ENCODE assay signal across 15 cellular contexts in the genomic region with DNA sequence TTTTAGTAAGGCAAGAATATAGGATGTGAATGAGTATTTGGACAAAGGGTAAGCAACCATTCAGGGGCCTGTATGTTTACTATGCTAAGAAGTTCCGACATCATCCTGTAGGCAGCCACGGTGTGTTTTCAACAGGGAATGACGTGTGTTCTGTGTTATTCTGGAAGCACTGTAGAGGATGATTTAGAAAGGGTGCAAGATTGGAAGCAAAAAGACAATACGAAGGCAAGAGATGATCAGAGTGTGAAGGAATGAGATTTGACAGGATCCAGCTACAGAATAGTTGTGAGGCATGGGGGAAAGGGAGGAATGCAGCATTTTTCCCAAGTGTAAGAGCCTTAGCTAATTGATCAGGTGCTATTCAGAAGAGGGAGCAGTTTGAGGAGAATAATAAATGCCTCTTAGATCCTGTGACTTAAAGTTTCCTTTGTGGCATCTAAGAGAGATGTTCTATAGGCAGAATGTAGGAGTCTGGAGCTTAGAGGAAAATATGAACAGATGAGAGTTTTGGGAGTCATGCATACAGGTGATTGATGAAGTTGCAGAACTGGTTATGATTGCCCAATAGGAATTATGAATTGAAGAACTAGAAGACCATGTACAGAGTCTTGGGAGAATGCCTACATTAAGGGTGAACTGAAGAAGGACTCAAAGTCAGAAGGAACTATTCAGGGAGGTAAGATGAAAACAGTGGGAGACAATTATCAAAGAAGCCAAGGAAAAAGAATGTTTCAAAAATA. TPM values are rescaled to one million over a fixed set of nuclear protein-coding genes. Genes with fewer than 3 reads are reported as not detected.
DNase-seq lines count a peak whose midpoint lies in the region; ATAC-seq and TF ChIP-seq lines count a peak whose summit lies in the region.
"Had no signal": no experiment of that assay in that cellular context is flagged by ENCODE, and none has a peak within 500 bp of the region (broad histone marks: within the 10 kb centered on the region; RNA-seq: fewer than 3 reads in every experiment).

No MANE protein-coding gene starts in this region.

- intact Hi-C loops in psoas muscle (cut with DNase I), result loop anchor here in 1 of 2 donors (10.0 kb wide), 1 partner anchor 224 kb away; no protein-coding TSS in a partner anchor

- 43 to 57% (median 52%) methylated on average over 4 of the region's 4 CpGs for WGBS in psoas muscle, 3 donors

- no peak for DNase-seq in T-helper 2 cell treated with Interferon-gamma antibody and Interleukin-4, amounts not matched to agents 5 μg/mL and 100 μg/mL, for 36 hours (ENCODE audit: low spot score)
- DNase-seq in T-helper 2 cell (no peak), psoas muscle (no peak), ACHN (no peak)
- no peak for DNase-seq in stimulated activated naive CD4-positive, alpha-beta T cell (lab: John Stamatoyannopoulos, UW)
- DNase-seq: GDM1, HCEC 1CT, NCI-H1417 treated with DMSO at 0.1 percent for 48 hours, right cardiac atrium, WERI-Rb-1 had no signal

- H3K4me2 ChIP-seq in SU-DHL-6 (ENCODE audit: low read depth, low read length, poor library complexity, severe bottlenecking), result peak overlapping the region; percentile 66

- peak overlapping the region; percentile 91 for H3K4me3 Mint-ChIP-seq in T-helper 2 cell treated with Interferon-gamma antibody and Interleukin-4, amounts not matched to agents 5 μg/mL and 100 μg/mL, for 36 hours

- H3K4me1 ChIP-seq in endocrine pancreas (ENCODE audit: control insufficient read depth, insufficient read depth, low read length) (peaks cover 10% of the 10 kb centered on the region), psoas muscle (peaks cover 57% of the 10 kb centered on the region)

- H3F3A ChIP-seq in SU-DHL-6 (ENCODE audit: insufficient read depth), result peaks cover 3% of the 10 kb centered on the region; the same call in 1 of the 2 replicates

- H3K27me3 Mint-ChIP-seq in T-helper 2 cell treated with Interferon-gamma antibody and Interleukin-4, amounts not matched to agents 5 μg/mL and 100 μg/mL, for 36 hours (ENCODE audit: low read depth), result no peaks in the 10 kb centered on the region

- H3K79me2 ChIP-seq in SU-DHL-6 (ENCODE audit: insufficient read depth, low read length), result peaks cover 62% of the 10 kb centered on the region

- no peak for ATAC-seq in psoas muscle
- ATAC-seq in HG03135 (IDR thresholded peaks at IDR 0.05; ENCODE audit: unreplicated experiment), result no peak
- ATAC-seq: Panc1, right cardiac atrium had no signal

- H3K9me3 ChIP-seq in SU-DHL-6 (ENCODE audit: insufficient read depth, low read length) (no peaks in the 10 kb centered on the region), endocrine pancreas (ENCODE audit: control insufficient read depth, low read length) (no peaks in the 10 kb centered on the region), psoas muscle (no peaks in the 10 kb centered on the region)
- H3K9me3 ChIP-seq: esophagus muscularis mucosa had no signal

- H3K36me3 Mint-ChIP-seq in T-helper 2 cell treated with Interferon-gamma antibody and Interleukin-4, amounts not matched to agents 5 μg/mL and 100 μg/mL, for 36 hours (ENCODE audit: low read depth), result peaks cover 42% of the 10 kb centered on the region

- in situ Hi-C loops in ACHN (cut with HindIII; ENCODE audit: low pct_ligation_motif_present, low pct_unique_long_range_greater_than_20kb, low sequenced_read_pairs), result no loop called here

- peak overlapping the region; percentile 8 for H3K27ac Mint-ChIP-seq in T-helper 2 cell treated with Interferon-gamma antibody and Interleukin-4, amounts not matched to agents 5 μg/mL and 100 μg/mL, for 36 hours

- H3K9ac ChIP-seq in SU-DHL-6 (ENCODE audit: low read length), result peak overlapping the region; percentile 88; the same call in 1 of the 2 replicates
- H3K9ac ChIP-seq in endocrine pancreas (ENCODE audit: control insufficient read depth, insufficient read depth, low read length), result no peak overlapping the region

- H3K27me3 ChIP-seq in SU-DHL-6 (ENCODE audit: low read length) (no peaks in the 10 kb centered on the region), endocrine pancreas (ENCODE audit: control insufficient read depth, insufficient read depth, low read length) (no peaks in the 10 kb centered on the region), psoas muscle (ENCODE audit: insufficient read depth in 3 of 3, low read length in 2 of 3) (no peaks in the 10 kb centered on the region)
- H3K27me3 ChIP-seq: esophagus muscularis mucosa had no signal

- peaks cover 34% of the 10 kb centered on the region for H3K36me3 ChIP-seq in SU-DHL-6 (ENCODE audit: low read length)
- no peaks in the 10 kb centered on the region for H3K36me3 ChIP-seq in endocrine pancreas (ENCODE audit: control insufficient read depth, insufficient read depth, low read length)
- H3K36me3 ChIP-seq in psoas muscle (ENCODE audit: insufficient read depth in 1 of 2, low read depth in 1 of 2), result peaks cover 3 to 22% of the 10 kb centered on the region in 2 donors

- H3K9me2 ChIP-seq in SU-DHL-6 (replicated peaks; ENCODE audit: insufficient read depth, low read length), result no peaks in the 10 kb centered on the region

- H3K4me3 ChIP-seq in SU-DHL-6 (ENCODE audit: insufficient read depth, low read length, poor library complexity, severe bottlenecking), result no peak overlapping the region
- H3K4me3 ChIP-seq in endocrine pancreas (ENCODE audit: control insufficient read depth, insufficient read depth, low read length), result peak overlapping the region; percentile 63
- peak overlapping the region; percentile 8 for H3K4me3 ChIP-seq in psoas muscle

- H4K20me1 ChIP-seq in SU-DHL-6 (ENCODE audit: low read depth, low read length), result peaks cover 25% of the 10 kb centered on the region

- H3K4me1 Mint-ChIP-seq in T-helper 2 cell treated with Interferon-gamma antibody and Interleukin-4, amounts not matched to agents 5 μg/mL and 100 μg/mL, for 36 hours (ENCODE audit: low read depth), result peaks cover 43% of the 10 kb centered on the region

- no peak overlapping the region for H2AFZ ChIP-seq in SU-DHL-6 (ENCODE audit: low read depth, low read length, severe bottlenecking)

- TF ChIP-seq CTCF in SU-DHL-6 (IDR thresholded peaks at IDR 0.05; ENCODE audit: insufficient read depth, low read length, poor library complexity, severe bottlenecking) (no peak), psoas muscle (IDR thresholded peaks at IDR 0.05) (no peak)

- H3K9me3 Mint-ChIP-seq in T-helper 2 cell treated with Interferon-gamma antibody and Interleukin-4, amounts not matched to agents 5 μg/mL and 100 μg/mL, for 36 hours, result no peaks in the 10 kb centered on the region

- no peak overlapping the region for H3K27ac ChIP-seq in SU-DHL-6 (ENCODE audit: low read depth, low read length)
- peak overlapping the region; percentile 19 for H3K27ac ChIP-seq in psoas muscle
- H3K27ac ChIP-seq: esophagus muscularis mucosa, WERI-Rb-1 had no signal

RNA-seq across cellular contexts. Expression of a gene that starts 2.5 kb away (rescaled TPM):
- total RNA-seq in psoas muscle, result 10 to 100 TPM; 18.1 to 21.0 (median 19.9) TPM
- polyA plus RNA-seq in psoas muscle, result 10 to 100 TPM in 2 of 3 donors, 1 to 10 TPM in 1; 5.5 to 16.4 (median 11.4) TPM
